8 cellular contexts compared by ENCODE assay signal in genomic region chr11:3807856-3808845, GRCh38. TPM values are rescaled to one million over a fixed set of nuclear protein-coding genes. Genes with fewer than 3 reads are reported as not detected.
DNase-seq lines count a peak whose midpoint lies in the region; ATAC-seq, FAIRE-seq and TF ChIP-seq lines count a peak whose summit lies in the region.

Gene PGAP2 (plus strand): TSS chr11:3808560. CDS start chr11:3811260, 2,700 bp downstream.

- peak; percentile 64 for ATAC-seq in HG02884 (IDR thresholded peaks at IDR 0.05; ENCODE audit: unreplicated experiment)
- ATAC-seq in HepG2 = peak; percentile 89

- H3K9me3 ChIP-seq in HepG2 (ENCODE audit: low read length) = no peaks in the 10 kb centered on the region

- peak within 1 kb of the TSS; percentile 43 to 91 (median 77) for H3K4me3 ChIP-seq in dorsolateral prefrontal cortex
- peak within 1 kb of the TSS; percentile 68 to 96 (median 84) for H3K4me3 ChIP-seq in HepG2 (replicated peaks in 1 of 3; ENCODE audit: insufficient read depth in 1 of 3, low read depth in 2 of 3, low read length in 3 of 3)

- H3K27ac ChIP-seq in dorsolateral prefrontal cortex (peak within 1 kb of the TSS in 50 of 59 donors; percentile 5 to 85 (median 56)), HepG2 (ENCODE audit: extremely low read length, insufficient read depth, low read length) (peak within 1 kb of the TSS; percentile 48)

- intact Hi-C loops in dorsolateral prefrontal cortex (cut with DNase I) = no loop called here
- intact Hi-C loops in HepG2 (cut with micrococcal nuclease; ENCODE audit: unreplicated experiment) = loop anchor here (1.0 to 2.0 kb wide), 3 partner anchors 33 to 264 kb away; partner anchors contain the start of gene RHOG

- no peaks in the 10 kb centered on the region for H4K20me1 ChIP-seq in HepG2 (ENCODE audit: insufficient read depth, low read length)

- no peaks in the 10 kb centered on the region for H3K79me2 ChIP-seq in HepG2 (ENCODE audit: insufficient read depth, low read length)

- H3K27me3 ChIP-seq in dorsolateral prefrontal cortex = no peaks in the 10 kb centered on the region
- no peaks in the 10 kb centered on the region; a peak in 1 of 5 replicates for H3K27me3 ChIP-seq in HepG2 (ENCODE audit: control insufficient read depth in 1 of 2, insufficient read depth in 2 of 2, low read length in 2 of 2)

- peak within 1 kb of the TSS; percentile 65 for H3K9ac ChIP-seq in HepG2 (ENCODE audit: insufficient read depth, low read depth, low read length)

- POLR2A ChIA-PET in HepG2 (lab: Yijun Ruan, JAX) = interaction anchor here (0.6 to 2.5 kb wide), 8 partner anchors 10 to 47 kb away, joined by 3 to 35 read pairs (median 6); partner anchors contain the start of genes NUP98, RHOG and STIM1

- peak within 1 kb of the TSS; percentile 60 for H2AFZ ChIP-seq in HepG2 (ENCODE audit: low read length)

- peak; percentile 42 for FAIRE-seq in HepG2 (lab: Jason Lieb, UNC)

- TF ChIP-seq CTCF in dorsolateral prefrontal cortex (IDR thresholded peaks at IDR 0.05 in 54 of 56, conservative IDR thresholded peaks at IDR 0.05 in 2 of 56; ENCODE audit: low read depth in 1 of 56, partially characterized antibody in 56 of 56) (peak; percentile 24 to 75 (median 63)), HepG2 (CRISPR knock-in tag; IDR thresholded peaks at IDR 0.05) (peak; percentile 86)

- peak within 1 kb of the TSS; percentile 88 for H3K4me2 ChIP-seq in HepG2 (ENCODE audit: low read depth, low read length)

- DNase-seq in NCI-H2081 (lab: John Stamatoyannopoulos, UW) = peak; percentile 29 to 67
- DNase-seq in NCI-H2081 treated with DMSO at 0.1 percent for 48 hours (lab: John Stamatoyannopoulos, UW) = no peak
- DNase-seq in NCI-H2227 treated with DMSO at 0.1 percent for 48 hours (lab: John Stamatoyannopoulos, UW) = peak; percentile 84
- peak; percentile 37 to 50 for DNase-seq in activated CD4-positive, alpha-beta T cell treated with anti-CD3 and anti-CD28 coated beads for 24 hours (ENCODE audit: low read depth in 2 of 2)
- peak in 8 of 10 donors; percentile 42 to 76 (median 57) for DNase-seq in dorsolateral prefrontal cortex
- DNase-seq in HepG2 (ENCODE audit: low spot score) = peak; percentile 61
- peak; percentile 48 for DNase-seq in stimulated activated CD4-positive, alpha-beta T cell treated with anti-CD3 and anti-CD28 coated beads, Interleukin-4, amount 100 ng/mL, for 48 hours (ENCODE audit: low read depth in 2 of 2)

- CTCF ChIA-PET in HepG2 (lab: Yijun Ruan, JAX; ENCODE audit: low intra/inter-chr PET ratio, low total read pairs) = interaction anchor here (1.2 kb wide), 1 partner anchor 10 kb away, joined by 3 read pairs; the partner anchor contains the start of gene NUP98

- peak; percentile 49 for TF ChIP-seq RAD21 in HepG2 (CRISPR knock-in tag; IDR thresholded peaks at IDR 0.05)

- TF ChIP-seq POLR2A in HepG2 (IDR thresholded peaks at IDR 0.05; ENCODE audit: insufficient read depth in 1 of 2, low read depth in 2 of 2, low read length in 2 of 2) = peak in 1 of 2 experiments; percentile 52; a peak in 2 of 4 replicates

- TF ChIP-seq EP300 in HepG2 (IDR thresholded peaks at IDR 0.05; ENCODE audit: low read depth in 2 of 2, low read length in 2 of 2) (no peak), HepG2 (CRISPR knock-in tag; IDR thresholded peaks at IDR 0.05; ENCODE audit: borderline replicate concordance) (no peak)

- 2% methylated on average over 20 of the region's 53 CpGs for WGBS in HepG2 (ENCODE audit: low lambda C conversion rate)

- peaks cover 0 to 3% of the 10 kb centered on the region in 2 experiments; a peak in 2 of 5 replicates for H3K36me3 ChIP-seq in HepG2 (replicated peaks in 1 of 2; ENCODE audit: control insufficient read depth in 1 of 2, insufficient read depth in 2 of 2, low read length in 2 of 2)

- peaks cover 19% of the 10 kb centered on the region for H3K4me1 ChIP-seq in HepG2 (ENCODE audit: insufficient read depth, low read length)

- BruUV-seq in HepG2 (replicated peaks; lab: Mats Ljungman, UMichigan) = no TSS peak

- in situ Hi-C loops in HepG2 (cut with HindIII; ENCODE audit: extremely low pct_ligation_motif_present, low pct_unique_long_range_greater_than_20kb) = no loop called here

TF ChIP-seq in HepG2, 621 proteins besides CTCF, POLR2A, EP300 and RAD21 (continues in another document):
- no peak for TF ChIP-seq SATB2 (CRISPR knock-in tag; IDR thresholded peaks at IDR 0.05)
- 0 out of 2 replicates have a peak, but pooled peaks have one; percentile 22 for TF ChIP-seq KLF6 (CRISPR knock-in tag; IDR thresholded peaks at IDR 0.05)
- TF ChIP-seq ZNF281 (CRISPR knock-in tag; IDR thresholded peaks at IDR 0.05; ENCODE audit: borderline replicate concordance) = peak; percentile 91
- no peak for TF ChIP-seq ZBED4 (CRISPR knock-in tag; IDR thresholded peaks at IDR 0.05; ENCODE audit: borderline replicate concordance)
- no peak for TF ChIP-seq MEIS2 (CRISPR knock-in tag; IDR thresholded peaks at IDR 0.05)

RNA-seq across cellular contexts. Expression of gene PGAP2, which starts in this region (rescaled TPM):
- 10 to 100 TPM; 15.7 to 52.0 (median 29.4) TPM for total RNA-seq in dorsolateral prefrontal cortex
- 16.8 and 21.5 TPM in 2 replicates for total RNA-seq in HepG2 (2016; rRNA removed; fragmentation: Illumina TruSeq; extraction: Trizol)
- total RNA-seq in HepG2 (2016; cell fraction: cytosol; rRNA removed; fragmentation: Illumina TruSeq; extraction: Trizol; ENCODE audit: low read depth) = 20.3 and 25.5 TPM in 2 replicates
- total RNA-seq in HepG2 (2016; cell fraction: insoluble cytoplasmic fraction; rRNA removed; fragmentation: Illumina TruSeq; extraction: Trizol) = 17.1 and 19.6 TPM in 2 replicates
- total RNA-seq in HepG2 (2016; cell fraction: membrane; rRNA removed; fragmentation: Illumina TruSeq; extraction: Trizol) = 36.5 and 42.1 TPM in 2 replicates
- total RNA-seq in HepG2 (2016; cell fraction: nucleus; rRNA removed; fragmentation: Illumina TruSeq; extraction: Trizol) = 16.9 and 22.3 TPM in 2 replicates
- polyA plus RNA-seq in HepG2 (2011; rRNA removed) = 46.8 and 47.8 TPM in 2 replicates
- polyA plus RNA-seq in HepG2 (2011; cell fraction: cytosol; rRNA removed) = 34.6 and 41.7 TPM in 2 replicates
- 70.5 and 72.6 TPM in 2 replicates for polyA plus RNA-seq in HepG2 (2011; cell fraction: nucleus; rRNA removed)
- 17.5 and 20.8 TPM in 2 replicates for polyA plus RNA-seq in HepG2 (2012)
- polyA plus RNA-seq in HepG2 (2016; cell fraction: cytosol; fragmentation: Illumina TruSeq; extraction: Trizol; ENCODE audit: low read depth) = 42.7 and 51.8 TPM in 2 replicates
- polyA plus RNA-seq in HepG2 (2016; cell fraction: insoluble cytoplasmic fraction; fragmentation: Illumina TruSeq; extraction: Trizol; ENCODE audit: low read depth) = 29.8 and 30.5 TPM in 2 replicates
- 58.5 and 61.9 TPM in 2 replicates for polyA plus RNA-seq in HepG2 (2016; cell fraction: membrane; fragmentation: Illumina TruSeq; extraction: Trizol; ENCODE audit: low read depth)
- 62.7 and 64.3 TPM in 2 replicates for polyA plus RNA-seq in HepG2 (2016; cell fraction: nucleus; fragmentation: Illumina TruSeq; extraction: Trizol; ENCODE audit: insufficient read depth, low read depth)
- 72.3 and 77.1 TPM in 2 replicates for polyA minus RNA-seq in HepG2 (2011; rRNA and poly(A)+ RNA removed; ENCODE audit: low replicate concordance)
- 15.6 and 19.4 TPM in 2 replicates for polyA minus RNA-seq in HepG2 (2011; cell fraction: cytosol; rRNA and poly(A)+ RNA removed)
- polyA minus RNA-seq in HepG2 (2011; cell fraction: nucleus; rRNA and poly(A)+ RNA removed) = 9.1 and 11.2 TPM in 2 replicates
